ENCODE assay signal across 6 cellular contexts in the genomic region with DNA sequence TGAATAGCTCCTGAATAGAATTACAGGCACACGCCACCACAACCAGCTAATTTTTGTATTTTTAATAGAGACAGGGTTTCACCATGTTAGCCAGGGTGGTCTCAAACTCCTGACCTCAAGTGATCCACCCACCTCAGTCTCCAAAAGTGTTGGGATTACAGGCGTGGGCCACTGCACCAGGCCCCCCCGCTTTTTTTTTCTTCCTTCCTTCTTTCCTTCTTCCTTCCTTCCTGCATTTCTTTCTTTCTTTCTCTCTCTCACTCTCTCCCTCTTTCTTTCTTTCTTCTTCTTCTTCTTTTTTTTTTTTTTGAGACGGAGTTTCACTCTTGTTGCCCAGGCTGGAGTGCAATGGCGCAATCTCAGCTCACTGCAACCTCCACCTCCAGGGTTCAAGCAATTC. TPM values are rescaled to one million over a fixed set of nuclear protein-coding genes. Genes with fewer than 3 reads are reported as not detected.
"Had no signal": no experiment of that assay in that cellular context is flagged by ENCODE, and none has a peak within 500 bp of the region (broad histone marks: within the 10 kb centered on the region; RNA-seq: fewer than 3 reads in every experiment).

No MANE protein-coding gene starts in this region.

RNA-seq across cellular contexts. Expression of gene HCRT, which starts 0.9 kb away (rescaled TPM):
- total RNA-seq: activated CD8-positive, alpha-beta T cell treated with anti-CD3 and anti-CD28 coated beads for 36 hours; activated naive CD8-positive, alpha-beta T cell treated with anti-CD3 and anti-CD28 coated beads for 36 hours; cardiac septum; Right ventricle myocardium inferior; T-helper 2 cell treated with Interferon-gamma antibody and Interleukin-4, amounts not matched to agents 100 ng/mL and 5 ng/mL, for 36 hours had no signal
- polyA plus RNA-seq: adipose tissue had no signal

RNA-seq across cellular contexts. Expression of gene KCNH4, which starts 5.2 kb away (rescaled TPM):
- total RNA-seq: cardiac septum had no signal
